ENCODE assay signal across 1 cellular context in genomic region chr11:67435727-67436458, GRCh38.
TF ChIP-seq lines count a peak whose summit lies in the region.

No MANE protein-coding gene starts in this region.

TF ChIP-seq in GM23338, 12 proteins besides CTCF, POLR2A, EP300 and RAD21:
- TF ChIP-seq POLR2AphosphoS5 (IDR thresholded peaks at IDR 0.05; ENCODE audit: low read depth) (no peak), EZH2phosphoT487 (IDR thresholded peaks at IDR 0.05; ENCODE audit: unreplicated experiment) (no peak), ZNF331 (CRISPR knock-in tag; IDR thresholded peaks at IDR 0.05; ENCODE audit: low read depth) (no peak), NANOG (IDR thresholded peaks at IDR 0.05; ENCODE audit: borderline replicate concordance) (no peak)
- TF ChIP-seq, protein P1, sequence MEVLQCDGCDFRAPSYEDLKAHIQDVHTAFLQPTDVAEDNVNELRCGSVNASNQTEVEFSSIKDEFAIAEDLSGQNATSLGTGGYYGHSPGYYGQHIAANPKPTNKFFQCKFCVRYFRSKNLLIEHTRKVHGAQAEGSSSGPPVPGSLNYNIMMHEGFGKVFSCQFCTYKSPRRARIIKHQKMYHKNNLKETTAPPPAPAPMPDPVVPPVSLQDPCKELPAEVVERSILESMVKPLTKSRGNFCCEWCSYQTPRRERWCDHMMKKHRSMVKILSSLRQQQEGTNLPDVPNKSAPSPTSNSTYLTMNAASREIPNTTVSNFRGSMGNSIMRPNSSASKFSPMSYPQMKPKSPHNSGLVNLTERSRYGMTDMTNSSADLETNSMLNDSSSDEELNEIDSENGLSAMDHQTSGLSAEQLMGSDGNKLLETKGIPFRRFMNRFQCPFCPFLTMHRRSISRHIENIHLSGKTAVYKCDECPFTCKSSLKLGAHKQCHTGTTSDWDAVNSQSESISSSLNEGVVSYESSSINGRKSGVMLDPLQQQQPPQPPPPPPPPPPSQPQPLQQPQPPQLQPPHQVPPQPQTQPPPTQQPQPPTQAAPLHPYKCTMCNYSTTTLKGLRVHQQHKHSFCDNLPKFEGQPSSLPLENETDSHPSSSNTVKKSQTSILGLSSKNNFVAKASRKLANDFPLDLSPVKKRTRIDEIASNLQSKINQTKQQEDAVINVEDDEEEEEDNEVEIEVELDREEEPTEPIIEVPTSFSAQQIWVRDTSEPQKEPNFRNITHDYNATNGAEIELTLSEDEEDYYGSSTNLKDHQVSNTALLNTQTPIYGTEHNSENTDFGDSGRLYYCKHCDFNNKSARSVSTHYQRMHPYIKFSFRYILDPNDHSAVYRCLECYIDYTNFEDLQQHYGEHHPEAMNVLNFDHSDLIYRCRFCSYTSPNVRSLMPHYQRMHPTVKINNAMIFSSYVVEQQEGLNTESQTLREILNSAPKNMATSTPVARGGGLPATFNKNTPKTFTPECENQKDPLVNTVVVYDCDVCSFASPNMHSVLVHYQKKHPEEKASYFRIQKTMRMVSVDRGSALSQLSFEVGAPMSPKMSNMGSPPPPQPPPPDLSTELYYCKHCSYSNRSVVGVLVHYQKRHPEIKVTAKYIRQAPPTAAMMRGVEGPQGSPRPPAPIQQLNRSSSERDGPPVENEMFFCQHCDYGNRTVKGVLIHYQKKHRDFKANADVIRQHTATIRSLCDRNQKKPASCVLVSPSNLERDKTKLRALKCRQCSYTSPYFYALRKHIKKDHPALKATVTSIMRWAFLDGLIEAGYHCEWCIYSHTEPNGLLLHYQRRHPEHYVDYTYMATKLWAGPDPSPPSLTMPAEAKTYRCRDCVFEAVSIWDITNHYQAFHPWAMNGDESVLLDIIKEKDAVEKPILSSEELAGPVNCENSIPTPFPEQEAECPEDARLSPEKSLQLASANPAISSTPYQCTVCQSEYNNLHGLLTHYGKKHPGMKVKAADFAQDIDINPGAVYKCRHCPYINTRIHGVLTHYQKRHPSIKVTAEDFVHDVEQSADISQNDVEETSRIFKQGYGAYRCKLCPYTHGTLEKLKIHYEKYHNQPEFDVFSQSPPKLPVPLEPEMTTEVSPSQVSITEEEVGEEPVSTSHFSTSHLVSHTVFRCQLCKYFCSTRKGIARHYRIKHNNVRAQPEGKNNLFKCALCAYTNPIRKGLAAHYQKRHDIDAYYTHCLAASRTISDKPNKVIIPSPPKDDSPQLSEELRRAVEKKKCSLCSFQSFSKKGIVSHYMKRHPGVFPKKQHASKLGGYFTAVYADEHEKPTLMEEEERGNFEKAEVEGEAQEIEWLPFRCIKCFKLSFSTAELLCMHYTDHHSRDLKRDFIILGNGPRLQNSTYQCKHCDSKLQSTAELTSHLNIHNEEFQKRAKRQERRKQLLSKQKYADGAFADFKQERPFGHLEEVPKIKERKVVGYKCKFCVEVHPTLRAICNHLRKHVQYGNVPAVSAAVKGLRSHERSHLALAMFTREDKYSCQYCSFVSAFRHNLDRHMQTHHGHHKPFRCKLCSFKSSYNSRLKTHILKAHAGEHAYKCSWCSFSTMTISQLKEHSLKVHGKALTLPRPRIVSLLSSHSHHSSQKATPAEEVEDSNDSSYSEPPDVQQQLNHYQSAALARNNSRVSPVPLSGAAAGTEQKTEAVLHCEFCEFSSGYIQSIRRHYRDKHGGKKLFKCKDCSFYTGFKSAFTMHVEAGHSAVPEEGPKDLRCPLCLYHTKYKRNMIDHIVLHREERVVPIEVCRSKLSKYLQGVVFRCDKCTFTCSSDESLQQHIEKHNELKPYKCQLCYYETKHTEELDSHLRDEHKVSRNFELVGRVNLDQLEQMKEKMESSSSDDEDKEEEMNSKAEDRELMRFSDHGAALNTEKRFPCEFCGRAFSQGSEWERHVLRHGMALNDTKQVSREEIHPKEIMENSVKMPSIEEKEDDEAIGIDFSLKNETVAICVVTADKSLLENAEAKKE (CRISPR knock-in tag; IDR thresholded peaks at IDR 0.05) = no peak
- TF ChIP-seq, protein P2, sequence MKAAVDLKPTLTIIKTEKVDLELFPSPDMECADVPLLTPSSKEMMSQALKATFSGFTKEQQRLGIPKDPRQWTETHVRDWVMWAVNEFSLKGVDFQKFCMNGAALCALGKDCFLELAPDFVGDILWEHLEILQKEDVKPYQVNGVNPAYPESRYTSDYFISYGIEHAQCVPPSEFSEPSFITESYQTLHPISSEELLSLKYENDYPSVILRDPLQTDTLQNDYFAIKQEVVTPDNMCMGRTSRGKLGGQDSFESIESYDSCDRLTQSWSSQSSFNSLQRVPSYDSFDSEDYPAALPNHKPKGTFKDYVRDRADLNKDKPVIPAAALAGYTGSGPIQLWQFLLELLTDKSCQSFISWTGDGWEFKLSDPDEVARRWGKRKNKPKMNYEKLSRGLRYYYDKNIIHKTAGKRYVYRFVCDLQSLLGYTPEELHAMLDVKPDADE (IDR thresholded peaks at IDR 0.05) = no peak
